ENCODE assay signal across 24 cellular contexts in genomic region chr7:146414872-146415271, GRCh38.
"Had no signal": no experiment of that assay in that cellular context is flagged by ENCODE, and none has a peak within 500 bp of the region (broad histone marks: within the 10 kb centered on the region; RNA-seq: fewer than 3 reads in every experiment).

No MANE protein-coding gene starts in this region.

- H3K4me3 ChIP-seq: ascending aorta, cardiac muscle cell, PC-9 had no signal

- H3K9me3 ChIP-seq: ascending aorta had no signal

- H3K27me3 Mint-ChIP-seq: activated CD8-positive, alpha-beta memory T cell treated with anti-CD3 and anti-CD28 coated beads, Interleukin-2, amount 10 ng/mL, durations not matched to agents 7 days and 5 days; activated naive CD8-positive, alpha-beta T cell treated with anti-CD3 and anti-CD28 coated beads, Interleukin-2, amount 50 U/mL, for 24 hours; activated T-cell treated with anti-CD3 and anti-CD28 coated beads, Interleukin-2, amount 50 U/mL, for 24 hours had no signal

- H3K36me3 ChIP-seq: ascending aorta, brain microvascular endothelial cell, cardiac muscle cell had no signal

- DNase-seq: activated CD4-positive, alpha-beta T cell treated with anti-CD3 and anti-CD28 coated beads for 48 hours; activated CD4-positive, alpha-beta T cell treated with anti-CD3 and anti-CD28 coated beads, Interleukin-2, amount 50 U/mL, for 4 hours; activated CD4-positive, CD25-positive, alpha-beta regulatory T cell treated with anti-CD3 and anti-CD28 coated beads, Interleukin-2, amount 50 U/mL, for 72 hours; activated CD8-positive, alpha-beta memory T cell treated with anti-CD3 and anti-CD28 coated beads, Interleukin-2, amount 10 ng/mL, durations not matched to agents 7 days and 5 days; activated effector memory CD4-positive, alpha-beta T cell treated with anti-CD3 and anti-CD28 coated beads, Interleukin-2, amount 50 U/mL, for 16 hours; activated naive CD4-positive, alpha-beta T cell treated with Interleukin-2 at 50 U/mL for 16 hours; activated naive CD8-positive, alpha-beta T cell treated with anti-CD3 and anti-CD28 coated beads, Interleukin-2, amount 50 U/mL, for 24 hours; activated T-cell treated with anti-CD3 and anti-CD28 coated beads, Interleukin-2, amount 50 U/mL, for 24 hours; amniotic stem cell; brain microvascular endothelial cell; MM.1S; NCI-H1105 treated with DMSO at 0.1 percent for 48 hours; NCI-H1436 treated with DMSO at 0.1 percent for 48 hours; NCI-H187; NCI-H2081; NCI-H510A treated with DMSO at 0.1 percent for 48 hours; NCI-H69; PC-9; SIG-M5; SW 1271 had no signal

- H3K36me3 Mint-ChIP-seq: activated CD8-positive, alpha-beta memory T cell treated with anti-CD3 and anti-CD28 coated beads, Interleukin-2, amount 10 ng/mL, durations not matched to agents 7 days and 5 days; activated naive CD4-positive, alpha-beta T cell treated with anti-CD3 and anti-CD28 coated beads, Interleukin-2, amount 50 U/mL, for 72 hours had no signal

- H3K4me2 ChIP-seq: PC-9 had no signal

- H3K4me1 ChIP-seq: ascending aorta had no signal

- H3K4me1 Mint-ChIP-seq: activated CD8-positive, alpha-beta memory T cell treated with anti-CD3 and anti-CD28 coated beads, Interleukin-2, amount 10 ng/mL, durations not matched to agents 7 days and 5 days; activated naive CD8-positive, alpha-beta T cell treated with anti-CD3 and anti-CD28 coated beads, Interleukin-2, amount 50 U/mL, for 24 hours had no signal

- H3K27me3 ChIP-seq: ascending aorta, brain microvascular endothelial cell, cardiac muscle cell had no signal

- H3K27ac Mint-ChIP-seq: activated CD8-positive, alpha-beta memory T cell treated with anti-CD3 and anti-CD28 coated beads, Interleukin-2, amount 10 ng/mL, durations not matched to agents 7 days and 5 days; activated naive CD4-positive, alpha-beta T cell treated with anti-CD3 and anti-CD28 coated beads, Interleukin-2, amount 50 U/mL, for 72 hours; activated naive CD8-positive, alpha-beta T cell treated with anti-CD3 and anti-CD28 coated beads, Interleukin-2, amount 50 U/mL, for 24 hours; activated T-cell treated with anti-CD3 and anti-CD28 coated beads, Interleukin-2, amount 50 U/mL, for 24 hours; T-helper 2 cell treated with Interferon-gamma antibody and Interleukin-4, amounts not matched to agents 5 μg/mL and 100 μg/mL, for 36 hours had no signal

- H2AFZ ChIP-seq: PC-9 had no signal

- ATAC-seq: activated CD8-positive, alpha-beta memory T cell treated with anti-CD3 and anti-CD28 coated beads, Interleukin-2, amount 10 ng/mL, durations not matched to agents 7 days and 5 days; activated naive CD4-positive, alpha-beta T cell treated with anti-CD3 and anti-CD28 coated beads, Interleukin-2, amount 50 U/mL, for 72 hours; activated naive CD8-positive, alpha-beta T cell treated with anti-CD3 and anti-CD28 coated beads, Interleukin-2, amount 50 U/mL, for 24 hours had no signal

- H3K4me3 Mint-ChIP-seq: activated CD8-positive, alpha-beta memory T cell treated with anti-CD3 and anti-CD28 coated beads, Interleukin-2, amount 10 ng/mL, durations not matched to agents 7 days and 5 days; activated naive CD8-positive, alpha-beta T cell treated with anti-CD3 and anti-CD28 coated beads, Interleukin-2, amount 50 U/mL, for 24 hours; activated T-cell treated with anti-CD3 and anti-CD28 coated beads, Interleukin-2, amount 50 U/mL, for 24 hours; T-helper 2 cell treated with Interferon-gamma antibody and Interleukin-4, amounts not matched to agents 5 μg/mL and 100 μg/mL, for 36 hours had no signal

- H3K9me3 Mint-ChIP-seq: activated naive CD4-positive, alpha-beta T cell treated with anti-CD3 and anti-CD28 coated beads, Interleukin-2, amount 50 U/mL, for 72 hours had no signal

- H3K27ac ChIP-seq: ascending aorta, brain microvascular endothelial cell, cardiac muscle cell, PC-9 had no signal
